Comparison of ENCODE assay signal across 8 cellular contexts in genomic region chr11:62678770-62679696, GRCh38. TPM values are rescaled to one million over a fixed set of nuclear protein-coding genes. Genes with fewer than 3 reads are reported as not detected.
DNase-seq lines count a peak whose midpoint lies in the region; ATAC-seq and TF ChIP-seq lines count a peak whose summit lies in the region.

A gene with protein sequence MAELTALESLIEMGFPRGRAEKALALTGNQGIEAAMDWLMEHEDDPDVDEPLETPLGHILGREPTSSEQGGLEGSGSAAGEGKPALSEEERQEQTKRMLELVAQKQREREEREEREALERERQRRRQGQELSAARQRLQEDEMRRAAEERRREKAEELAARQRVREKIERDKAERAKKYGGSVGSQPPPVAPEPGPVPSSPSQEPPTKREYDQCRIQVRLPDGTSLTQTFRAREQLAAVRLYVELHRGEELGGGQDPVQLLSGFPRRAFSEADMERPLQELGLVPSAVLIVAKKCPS (minus strand): TSS chr11:62679073. CDS start chr11:62678923, 150 bp downstream.

- TF ChIP-seq CTCF in CD14-positive monocyte (IDR thresholded peaks at IDR 0.05), result no peak

- H3K4me3 ChIP-seq in naive thymus-derived CD4-positive, alpha-beta T cell (ENCODE audit: low read length), result peak within 1 kb of the TSS; percentile 87

- H3K9me3 ChIP-seq in KOPT-K1 (ENCODE audit: insufficient read depth, low read length, poor library complexity, severe bottlenecking), result no peaks in the 10 kb centered on the region
- no peaks in the 10 kb centered on the region for H3K9me3 ChIP-seq in naive thymus-derived CD4-positive, alpha-beta T cell (ENCODE audit: control insufficient read depth in 2 of 3, low read length in 3 of 3)

- no peaks in the 10 kb centered on the region for H3K9me3 Mint-ChIP-seq in CD14-positive monocyte
- H3K9me3 Mint-ChIP-seq in activated T-helper 1 cell treated with anti-CD3 and anti-CD28 coated beads, Interleukin-12 subunit alpha, Interleukin-12 subunit beta, Interleukin-2, Interleukin-4 antibody, amounts not matched to agents 30 ng/mL and 10 ng/mL and 1 ng/mL, durations not matched to agents 14 hours and 24 hours and 36 hours, result no peaks in the 10 kb centered on the region
- no peaks in the 10 kb centered on the region for H3K9me3 Mint-ChIP-seq in naive thymus-derived CD4-positive, alpha-beta T cell
- H3K9me3 Mint-ChIP-seq in stimulated activated memory B cell treated with anti-CD40 and anti-IgM and Interleukin-4, amounts not matched to agents 10 μg/mL and 1 μg/mL and 100 μg/mL, for 72 hours, result no peaks in the 10 kb centered on the region

- peaks cover 37% of the 10 kb centered on the region for H3K36me3 ChIP-seq in KOPT-K1 (ENCODE audit: insufficient read depth, low read length)
- peaks cover 0 to 29% (median 3%) of the 10 kb centered on the region in 3 experiments for H3K36me3 ChIP-seq in naive thymus-derived CD4-positive, alpha-beta T cell (ENCODE audit: control insufficient read depth in 2 of 3, insufficient read depth in 3 of 3, low read length in 3 of 3)

- intact Hi-C loops in CD14-positive monocyte (cut with micrococcal nuclease), result loop anchor here in 1 of 2 donors (2.0 kb wide), 2 partner anchors 14 to 26 kb away; partner anchors contain the start of genes C11orf98, CSKMT and INTS5
- intact Hi-C loops in activated T-helper 1 cell treated with anti-CD3 and anti-CD28 coated beads, Interleukin-12 subunit alpha, Interleukin-12 subunit beta, Interleukin-2, Interleukin-4 antibody, amounts not matched to agents 30 ng/mL and 10 ng/mL and 1 ng/mL, durations not matched to agents 14 hours and 24 hours and 36 hours (cut with micrococcal nuclease), result loop anchor here (1.0 to 10.0 kb wide), 9 partner anchors 8 to 254 kb away; partner anchors contain the start of genes C11orf98, CSKMT, HNRNPUL2 and INTS5
- intact Hi-C loops in naive thymus-derived CD4-positive, alpha-beta T cell (cut with micrococcal nuclease), result loop anchor here (1.0 to 10.0 kb wide), 11 partner anchors 8 to 254 kb away; partner anchors contain the start of genes HNRNPUL2 (in 2 of the 2), INTS5 (in 2 of the 2), TUT1 (in 2 of the 2) and UQCC3 (in 2 of the 2)

- peak within 1 kb of the TSS; percentile 89 to 96 (median 93) for H3K27ac Mint-ChIP-seq in CD14-positive monocyte
- peak within 1 kb of the TSS; percentile 82 for H3K27ac Mint-ChIP-seq in activated T-helper 1 cell treated with anti-CD3 and anti-CD28 coated beads, Interleukin-12 subunit alpha, Interleukin-12 subunit beta, Interleukin-2, Interleukin-4 antibody, amounts not matched to agents 30 ng/mL and 10 ng/mL and 1 ng/mL, durations not matched to agents 14 hours and 24 hours and 36 hours
- H3K27ac Mint-ChIP-seq in naive thymus-derived CD4-positive, alpha-beta T cell, result peak within 1 kb of the TSS; percentile 88 to 98 (median 94)
- peak within 1 kb of the TSS; percentile 96 for H3K27ac Mint-ChIP-seq in stimulated activated memory B cell treated with anti-CD40 and anti-IgM and Interleukin-4, amounts not matched to agents 10 μg/mL and 1 μg/mL and 100 μg/mL, for 72 hours

- H3K27ac ChIP-seq in KOPT-K1 (ENCODE audit: low read depth, low read length, poor library complexity, severe bottlenecking), result peak within 1 kb of the TSS; percentile 82
- H3K27ac ChIP-seq in naive thymus-derived CD4-positive, alpha-beta T cell (ENCODE audit: low read depth, low read length), result peak within 1 kb of the TSS; percentile 98

- no peaks in the 10 kb centered on the region for H3K27me3 ChIP-seq in naive thymus-derived CD4-positive, alpha-beta T cell (ENCODE audit: control insufficient read depth in 2 of 2, insufficient read depth in 2 of 2, low read length in 2 of 2)

- CTCF ChIA-PET in naive thymus-derived CD4-positive, alpha-beta T cell (lab: Charles Lee), result interaction anchor here (0.6 to 2.4 kb wide), 5 partner anchors 16 to 182 kb away, joined by 3 to 24 read pairs (median 7); partner anchors contain the start of genes STX5 and TUT1

- POLR2A ChIA-PET in naive thymus-derived CD4-positive, alpha-beta T cell (lab: Charles Lee), result interaction anchor here (0.6 to 9.2 kb wide), 14 partner anchors 11 to 201 kb away, joined by 3 to 157 read pairs (median 5); partner anchors contain the start of genes C11orf98, CSKMT, INTS5 and LBHD1

- ATAC-seq in GM21367 (IDR thresholded peaks at IDR 0.05; ENCODE audit: unreplicated experiment), result peak; percentile 64
- ATAC-seq in naive thymus-derived CD4-positive, alpha-beta T cell, result peak; percentile 91
- ATAC-seq in stimulated activated memory B cell treated with anti-CD40 and anti-IgM and Interleukin-4, amounts not matched to agents 10 μg/mL and 1 μg/mL and 100 μg/mL, for 72 hours, result peak; percentile 90

- peaks cover 33% of the 10 kb centered on the region for H3K4me1 Mint-ChIP-seq in CD14-positive monocyte
- peaks cover 36% of the 10 kb centered on the region for H3K4me1 Mint-ChIP-seq in activated T-helper 1 cell treated with anti-CD3 and anti-CD28 coated beads, Interleukin-12 subunit alpha, Interleukin-12 subunit beta, Interleukin-2, Interleukin-4 antibody, amounts not matched to agents 30 ng/mL and 10 ng/mL and 1 ng/mL, durations not matched to agents 14 hours and 24 hours and 36 hours (ENCODE audit: low read depth)
- peaks cover 19 to 41% (median 37%) of the 10 kb centered on the region in 7 donors for H3K4me1 Mint-ChIP-seq in naive thymus-derived CD4-positive, alpha-beta T cell
- peaks cover 47% of the 10 kb centered on the region for H3K4me1 Mint-ChIP-seq in stimulated activated memory B cell treated with anti-CD40 and anti-IgM and Interleukin-4, amounts not matched to agents 10 μg/mL and 1 μg/mL and 100 μg/mL, for 72 hours

- H3K27me3 Mint-ChIP-seq in CD14-positive monocyte (ENCODE audit: low read depth in 3 of 3), result peaks cover 0 to 3% (median 2%) of the 10 kb centered on the region in 3 donors
- H3K27me3 Mint-ChIP-seq in activated T-helper 1 cell treated with anti-CD3 and anti-CD28 coated beads, Interleukin-12 subunit alpha, Interleukin-12 subunit beta, Interleukin-2, Interleukin-4 antibody, amounts not matched to agents 30 ng/mL and 10 ng/mL and 1 ng/mL, durations not matched to agents 14 hours and 24 hours and 36 hours (ENCODE audit: insufficient read depth), result no peaks in the 10 kb centered on the region
- H3K27me3 Mint-ChIP-seq in naive thymus-derived CD4-positive, alpha-beta T cell, result no peaks in the 10 kb centered on the region
- no peaks in the 10 kb centered on the region for H3K27me3 Mint-ChIP-seq in stimulated activated memory B cell treated with anti-CD40 and anti-IgM and Interleukin-4, amounts not matched to agents 10 μg/mL and 1 μg/mL and 100 μg/mL, for 72 hours

- H3K4me3 Mint-ChIP-seq in CD14-positive monocyte, result peak within 1 kb of the TSS; percentile 87 to 93
- H3K4me3 Mint-ChIP-seq in activated T-helper 1 cell treated with anti-CD3 and anti-CD28 coated beads, Interleukin-12 subunit alpha, Interleukin-12 subunit beta, Interleukin-2, Interleukin-4 antibody, amounts not matched to agents 30 ng/mL and 10 ng/mL and 1 ng/mL, durations not matched to agents 14 hours and 24 hours and 36 hours, result peak within 1 kb of the TSS; percentile 80
- peak within 1 kb of the TSS; percentile 86 to 93 (median 90) for H3K4me3 Mint-ChIP-seq in naive thymus-derived CD4-positive, alpha-beta T cell
- H3K4me3 Mint-ChIP-seq in stimulated activated memory B cell treated with anti-CD40 and anti-IgM and Interleukin-4, amounts not matched to agents 10 μg/mL and 1 μg/mL and 100 μg/mL, for 72 hours, result peak within 1 kb of the TSS; percentile 81

- peaks cover 28 to 37% of the 10 kb centered on the region in 2 donors for H3K36me3 Mint-ChIP-seq in CD14-positive monocyte
- peaks cover 16% of the 10 kb centered on the region for H3K36me3 Mint-ChIP-seq in activated T-helper 1 cell treated with anti-CD3 and anti-CD28 coated beads, Interleukin-12 subunit alpha, Interleukin-12 subunit beta, Interleukin-2, Interleukin-4 antibody, amounts not matched to agents 30 ng/mL and 10 ng/mL and 1 ng/mL, durations not matched to agents 14 hours and 24 hours and 36 hours (ENCODE audit: low read depth)
- peaks cover 4 to 21% (median 10%) of the 10 kb centered on the region in 5 donors for H3K36me3 Mint-ChIP-seq in naive thymus-derived CD4-positive, alpha-beta T cell
- peaks cover 29% of the 10 kb centered on the region for H3K36me3 Mint-ChIP-seq in stimulated activated memory B cell treated with anti-CD40 and anti-IgM and Interleukin-4, amounts not matched to agents 10 μg/mL and 1 μg/mL and 100 μg/mL, for 72 hours

- peaks cover 13 to 15% of the 10 kb centered on the region in 2 donors for H3K4me1 ChIP-seq in naive thymus-derived CD4-positive, alpha-beta T cell (ENCODE audit: control insufficient read depth in 2 of 2, insufficient read depth in 2 of 2, low read length in 2 of 2)

- DNase-seq in CD14-positive monocyte (ENCODE audit: low spot score), result peak; percentile 84
- DNase-seq in RPMI8226, result peak; percentile 94
- peak; percentile 79 for DNase-seq in activated T-helper 1 cell treated with anti-CD3 and anti-CD28 coated beads, Interleukin-12 subunit alpha, Interleukin-12 subunit beta, Interleukin-2, Interleukin-4 antibody, amounts not matched to agents 30 ng/mL and 10 ng/mL and 1 ng/mL, durations not matched to agents 14 hours and 24 hours and 36 hours (ENCODE audit: low spot score)
- peak; percentile 97 for DNase-seq in fibroblast of gingiva (ENCODE audit: low read depth)
- peak; percentile 63 to 84 (median 81) for DNase-seq in naive thymus-derived CD4-positive, alpha-beta T cell

RNA-seq across cellular contexts. Expression of the gene that starts here (rescaled TPM):
- polyA plus RNA-seq in CD14-positive monocyte, result 100 to 1,000 TPM in 1 of 2 donors, 10 to 100 TPM in 1; 93.9 to 106 TPM
- 125 and 128 TPM in 2 replicates for total RNA-seq in activated T-helper 1 cell treated with anti-CD3 and anti-CD28 coated beads, Interleukin-12 subunit alpha, Interleukin-12 subunit beta, Interleukin-2, Interleukin-4 antibody, amounts not matched to agents 30 ng/mL and 10 ng/mL and 1 ng/mL, durations not matched to agents 14 hours and 24 hours and 36 hours
- 100 to 1,000 TPM; 114 to 215 (median 207) TPM for total RNA-seq in naive thymus-derived CD4-positive, alpha-beta T cell
- 100 to 1,000 TPM; 218 to 256 TPM for polyA plus RNA-seq in naive thymus-derived CD4-positive, alpha-beta T cell

Comparison
In these comparisons a context has a peak if more than half of its experiments do, and no peak if none do; other contexts are left out.
1. Peak in every context shown above with its lines: DNase-seq, ATAC-seq, H3K4me3 ChIP-seq and H3K27ac ChIP-seq.